ENCODE assay signal across 8 cellular contexts in the genomic region with DNA sequence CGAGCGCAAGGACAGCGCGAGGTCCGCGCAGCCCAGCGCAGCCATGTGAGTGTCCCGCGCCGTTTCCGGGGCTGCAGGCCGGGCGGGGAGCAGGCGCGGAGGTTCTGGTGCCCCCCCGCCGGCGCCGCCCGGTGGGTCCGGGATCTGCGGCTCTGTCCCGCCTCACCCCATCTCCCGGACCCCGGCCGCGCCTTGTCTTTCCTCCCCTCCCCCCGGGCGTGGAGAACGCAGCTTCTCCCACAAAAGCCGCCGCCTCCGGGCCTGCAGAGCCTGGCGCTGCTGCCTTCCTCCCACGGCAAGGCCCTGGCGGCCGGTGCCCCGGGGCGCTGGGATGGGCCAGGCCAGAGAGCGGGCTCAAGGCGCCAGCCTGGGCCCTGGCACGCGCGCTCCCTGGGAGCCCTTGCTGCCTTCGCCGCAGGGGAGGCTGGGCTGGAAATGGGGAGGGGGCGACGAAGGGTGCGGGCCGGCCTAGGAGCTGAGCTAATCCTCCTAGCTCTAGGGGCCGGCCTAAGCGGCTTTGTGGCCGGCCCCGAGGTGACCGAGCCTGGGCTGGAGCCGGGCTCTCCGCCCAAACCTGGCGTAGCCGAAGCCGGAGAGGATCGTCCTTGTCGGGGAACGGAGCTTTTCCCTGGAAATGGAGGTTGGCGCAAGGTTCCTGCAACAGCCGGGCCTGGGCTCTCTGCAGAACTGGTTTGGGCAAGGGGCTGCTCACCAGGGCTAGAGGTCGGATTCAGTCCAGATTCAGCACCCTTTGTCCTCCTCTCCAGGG. TPM values are rescaled to one million over a fixed set of nuclear protein-coding genes. Genes with fewer than 3 reads are reported as not detected.
DNase-seq lines count a peak whose midpoint lies in the region; ATAC-seq, FAIRE-seq and TF ChIP-seq lines count a peak whose summit lies in the region.

No MANE protein-coding gene starts in this region.

- TF ChIP-seq CTCF in astrocyte (IDR thresholded peaks at IDR 0.05; ENCODE audit: insufficient read depth, low read depth, low read length) = no peak

- H3K27me3 ChIP-seq in astrocyte (ENCODE audit: insufficient read depth, low read length) (no peaks in the 10 kb centered on the region), iPS-18a (ENCODE audit: control insufficient read depth, insufficient read depth, low read length) (peaks cover 98% of the 10 kb centered on the region)

- H3K4me3 Mint-ChIP-seq in astrocyte (ENCODE audit: unreplicated experiment) = peak overlapping the region; percentile 94

- H3K27ac Mint-ChIP-seq in astrocyte (ENCODE audit: unreplicated experiment) = peak overlapping the region; percentile 94

- ATAC-seq in GM21447 (IDR thresholded peaks at IDR 0.05; ENCODE audit: unreplicated experiment) (no peak), HG03469 (IDR thresholded peaks at IDR 0.05; ENCODE audit: unreplicated experiment) (no peak)

- H3K4me1 Mint-ChIP-seq in astrocyte (ENCODE audit: low read depth, unreplicated experiment) = peaks cover 42% of the 10 kb centered on the region

- H4K20me1 ChIP-seq in astrocyte (ENCODE audit: insufficient read depth, low read length) = peaks cover 34% of the 10 kb centered on the region

- H3K9ac ChIP-seq in astrocyte (ENCODE audit: low read length) (peak overlapping the region; percentile 89), iPS-18a (ENCODE audit: low read length) (peak overlapping the region; percentile 9)

- H3K27me3 Mint-ChIP-seq in astrocyte (ENCODE audit: low read depth, unreplicated experiment) = peaks cover 12% of the 10 kb centered on the region

- H3K4me1 ChIP-seq in astrocyte (ENCODE audit: insufficient read depth, low read length) (peaks cover 41% of the 10 kb centered on the region), iPS-18a (ENCODE audit: control insufficient read depth, low read depth, low read length) (peaks cover 4% of the 10 kb centered on the region)

- H2AFZ ChIP-seq in astrocyte (ENCODE audit: low read depth, low read length) = peak overlapping the region; percentile 74

- H3K9me3 ChIP-seq in astrocyte (ENCODE audit: insufficient read depth, low read depth, low read length) (no peaks in the 10 kb centered on the region), iPS-18a (ENCODE audit: control insufficient read depth, low read depth, low read length) (no peaks in the 10 kb centered on the region)

- H3K36me3 ChIP-seq in astrocyte (ENCODE audit: insufficient read depth, low read length) = no peaks in the 10 kb centered on the region
- no peaks in the 10 kb centered on the region for H3K36me3 ChIP-seq in iPS-18a (ENCODE audit: control insufficient read depth, low read depth, low read length)

- H3K9me3 Mint-ChIP-seq in astrocyte (ENCODE audit: unreplicated experiment) = peaks cover 4% of the 10 kb centered on the region

- H3K27ac ChIP-seq in astrocyte (ENCODE audit: low read depth, low read length) = peak overlapping the region; percentile 84
- H3K27ac ChIP-seq in iPS-18a (ENCODE audit: low read length) = no peak overlapping the region
- peak overlapping the region; percentile 49 to 92 (median 87) for H3K27ac ChIP-seq in skin epidermis

- H3K4me2 ChIP-seq in astrocyte (ENCODE audit: low read length) = peak overlapping the region; percentile 98

- peaks cover 5% of the 10 kb centered on the region for H3K36me3 Mint-ChIP-seq in astrocyte (ENCODE audit: low read depth, unreplicated experiment)

- FAIRE-seq in astrocyte (lab: Jason Lieb, UNC) = no peak

- H3K4me3 ChIP-seq in astrocyte (ENCODE audit: insufficient read depth, low read depth, low read length) = peak overlapping the region; percentile 71
- H3K4me3 ChIP-seq in iPS-18a (ENCODE audit: low read length) = peak overlapping the region; percentile 58
- H3K4me3 ChIP-seq in skin epidermis = peak overlapping the region; percentile 58 to 80 (median 65)

- peaks cover 50% of the 10 kb centered on the region for H3K79me2 ChIP-seq in astrocyte (ENCODE audit: insufficient read depth, low read length)

- DNase-seq in activated CD4-positive, alpha-beta T cell treated with anti-CD3 and anti-CD28 coated beads for 48 hours = peak; percentile 48
- DNase-seq in activated CD4-positive, alpha-beta T cell treated with anti-CD3 and anti-CD28 coated beads, Interleukin-2, amount 50 U/mL, for 4 hours = no peak
- DNase-seq in NCI-H226 = peak; percentile 60
- DNase-seq in astrocyte (ENCODE audit: low read depth) = no peak

RNA-seq across cellular contexts. Expression of gene RIPOR1, which starts 0.4 kb away (rescaled TPM):
- total RNA-seq in astrocyte = 94.5 and 116 TPM in 2 replicates

RNA-seq across cellular contexts. Expression of gene CTCF, which starts 33.3 kb away (rescaled TPM):
- 25.5 and 26.8 TPM in 2 replicates for total RNA-seq in astrocyte

RNA-seq across cellular contexts. Expression of gene AGRP, which starts 45.7 kb away (rescaled TPM):
- not detected in 2 replicates for total RNA-seq in astrocyte

RNA-seq across cellular contexts. Expression of gene ATP6V0D1, which starts 48.1 kb away (rescaled TPM):
- 114 TPM in 2 replicates for total RNA-seq in astrocyte

Comparison
In these comparisons a context has a peak if more than half of its experiments do, and no peak if none do; other contexts are left out.
1. DNase-seq: peak in activated CD4-positive, alpha-beta T cell treated with anti-CD3 and anti-CD28 coated beads for 48 hours (single experiment) and NCI-H226 (single experiment); none in activated CD4-positive, alpha-beta T cell treated with anti-CD3 and anti-CD28 coated beads, Interleukin-2, amount 50 U/mL, for 4 hours (0 of 2) and astrocyte (single experiment).
2. Peak in every context shown above with its lines, with median percentiles within 50 percentile points of each other: H3K4me3 ChIP-seq.